Comparison of ENCODE assay signal across 23 cellular contexts in genomic region chr13:110759710-110760109, GRCh38. TPM values are rescaled to one million over a fixed set of nuclear protein-coding genes. Genes with fewer than 3 reads are reported as not detected.
DNase-seq lines count a peak whose midpoint lies in the region; ATAC-seq and TF ChIP-seq lines count a peak whose summit lies in the region.
"Had no signal": no experiment of that assay in that cellular context is flagged by ENCODE, and none has a peak within 500 bp of the region (broad histone marks: within the 10 kb centered on the region; RNA-seq: fewer than 3 reads in every experiment).

No MANE protein-coding gene starts in this region.

- no peak overlapping the region for H2AK5ac ChIP-seq in H9 (ENCODE audit: insufficient read length, low read length)

- no peak overlapping the region for H2BK12ac ChIP-seq in H9 (ENCODE audit: insufficient read length, low read depth, low read length)

- H3K9me3 ChIP-seq in AG04450 (ENCODE audit: control insufficient read depth, insufficient read depth, low read length) (peaks cover 5% of the 10 kb centered on the region; the same call in 1 of the 2 replicates), H9 (ENCODE audit: control insufficient read depth, low read depth, low read length) (no peaks in the 10 kb centered on the region)
- H3K9me3 ChIP-seq: heart left ventricle, ovary, Peyer's patch, right atrium auricular region, SK-N-SH had no signal

- no peak overlapping the region for H4K5ac ChIP-seq in H9 (ENCODE audit: insufficient read length, low read depth, low read length)

- H3K9ac ChIP-seq in H9 (ENCODE audit: extremely low read depth, insufficient read length, low read length) = no peak overlapping the region
- H3K9ac ChIP-seq: SK-N-SH had no signal

- no peak overlapping the region for H4K8ac ChIP-seq in H9 (replicated peaks; ENCODE audit: insufficient read length, low read depth, low read length)

- H3K79me1 ChIP-seq in H9 (ENCODE audit: insufficient read depth, low read depth, low read length, poor library complexity, severe bottlenecking) = no peaks in the 10 kb centered on the region

- H3K27me3 ChIP-seq in AG04450 (ENCODE audit: control insufficient read depth, insufficient read depth, low read length) (no peaks in the 10 kb centered on the region), H9 (ENCODE audit: insufficient read depth, low read length) (no peaks in the 10 kb centered on the region)
- H3K27me3 ChIP-seq: heart left ventricle, ovary, Peyer's patch, right atrium auricular region had no signal

- H3K56ac ChIP-seq in H9 (ENCODE audit: insufficient read length, low read depth, low read length) = no peak overlapping the region

- POLR2A ChIA-PET in AG04450 (lab: Yijun Ruan, JAX) = no interaction called here

- H3K4me3 ChIP-seq in AG04450 (ENCODE audit: low read depth, low read length) (no peak overlapping the region), astrocyte of the spinal cord (ENCODE audit: low read depth, low read length) (no peak overlapping the region)
- H3K4me3 ChIP-seq: heart left ventricle, lung, ovary, Peyer's patch, right atrium auricular region had no signal

- no CpG with 5 or more reads among the region's 4 CpGs for WGBS in H9 (ENCODE audit: extremely low coverage, insufficient read length, low lambda C conversion rate)

- H4K20me1 ChIP-seq in H9 (ENCODE audit: control insufficient read depth, insufficient read depth, insufficient read length) = no peaks in the 10 kb centered on the region

- H2BK15ac ChIP-seq in H9 (ENCODE audit: low read depth, low read length) = no peak overlapping the region

- no peak overlapping the region for H3K14ac ChIP-seq in H9 (ENCODE audit: insufficient read depth, low read length)

- no peak overlapping the region for H2BK20ac ChIP-seq in H9 (ENCODE audit: low read depth, low read length, poor library complexity, severe bottlenecking)

- in situ Hi-C loops in astrocyte of the spinal cord (cut with HindIII; ENCODE audit: low sequenced_read_pairs) = no loop called here

- H3K27ac ChIP-seq in AG04450 (ENCODE audit: low read depth, low read length) (peak overlapping the region; percentile 31), H9 (ENCODE audit: insufficient read length, low read depth, low read length) (no peak overlapping the region), substantia nigra (ENCODE audit: low read depth, low read length, poor library complexity, severe bottlenecking) (no peak overlapping the region)
- H3K27ac ChIP-seq: C4-2B, heart left ventricle, ovary, Peyer's patch, right atrium auricular region had no signal

- H3T11ph ChIP-seq in H9 (ENCODE audit: low read length) = no peak overlapping the region

- H4K91ac ChIP-seq in H9 (ENCODE audit: insufficient read length, low read depth, low read length) = no peak overlapping the region

- H3K27ac Mint-ChIP-seq in H9 = 0 out of 7 replicates have a peak overlapping the region, but pooled peaks of 1 of the 3 experiments have one; percentile 61
- H3K27ac Mint-ChIP-seq: activated CD4-positive, alpha-beta memory T cell treated with anti-CD3 and anti-CD28 coated beads for 36 hours; WTC11 had no signal

- H3K18ac ChIP-seq in H9 (ENCODE audit: insufficient read length, low read depth, low read length) = no peak overlapping the region

- H2BK5ac ChIP-seq in H9 (ENCODE audit: insufficient read length, low read length) = no peak overlapping the region

- no peak for ATAC-seq in GM18858 (IDR thresholded peaks at IDR 0.05; ENCODE audit: unreplicated experiment)
- ATAC-seq in GM19351 (IDR thresholded peaks at IDR 0.05; ENCODE audit: unreplicated experiment) = no peak
- ATAC-seq: esophagus mucosa, heart left ventricle, WTC11 had no signal

- no peaks in the 10 kb centered on the region; the same call in none of the 2 replicates for H3K27me3 Mint-ChIP-seq in H9 (ENCODE audit: low read depth)

- peaks cover 5% of the 10 kb centered on the region for H3K23me2 ChIP-seq in H9 (ENCODE audit: insufficient read length, low read depth, low read length, poor library complexity, severe bottlenecking)

- no peaks in the 10 kb centered on the region; a peak in 1 of 7 replicates for H3K36me3 Mint-ChIP-seq in H9 (ENCODE audit: insufficient read depth in 1 of 3, low read depth in 3 of 3)
- H3K36me3 Mint-ChIP-seq: activated CD4-positive, alpha-beta memory T cell treated with anti-CD3 and anti-CD28 coated beads for 36 hours had no signal

- H3K4me3 Mint-ChIP-seq in H9 = no peak overlapping the region
- H3K4me3 Mint-ChIP-seq: activated CD4-positive, alpha-beta memory T cell treated with anti-CD3 and anti-CD28 coated beads for 36 hours; WTC11 had no signal

- no peaks in the 10 kb centered on the region; a peak in 3 of 5 replicates for H3K9me3 Mint-ChIP-seq in H9
- H3K9me3 Mint-ChIP-seq: activated CD4-positive, alpha-beta memory T cell treated with anti-CD3 and anti-CD28 coated beads for 36 hours had no signal

- no peak overlapping the region for H3K4me2 ChIP-seq in H9 (ENCODE audit: insufficient read depth, insufficient read length, low read length)
- H3K4me2 ChIP-seq: SK-N-SH had no signal

- no peak overlapping the region for H3K4ac ChIP-seq in H9 (ENCODE audit: low read depth, low read length)

- TF ChIP-seq CTCF in AG04450 (IDR thresholded peaks at IDR 0.05; ENCODE audit: low read depth, low read length) = no peak
- no peak for TF ChIP-seq CTCF in astrocyte of the spinal cord (IDR thresholded peaks at IDR 0.05; ENCODE audit: low read depth, low read length)
- no peak for TF ChIP-seq CTCF in H9 (conservative IDR thresholded peaks at IDR 0.05)

- no peak overlapping the region for H2BK120ac ChIP-seq in H9 (ENCODE audit: low read depth, low read length, poor library complexity, severe bottlenecking)

- H3K4me1 Mint-ChIP-seq in H9 = peaks cover 22 to 23% of the 10 kb centered on the region in 2 experiments

- no peak overlapping the region for H3K23ac ChIP-seq in H9 (ENCODE audit: insufficient read length, low read depth, low read length)

- DNase-seq in AG04450 (ENCODE audit: low read depth, low spot score) (no peak), HT1080 (ENCODE audit: low read depth) (peak; percentile 35), astrocyte of the spinal cord (ENCODE audit: low read depth, low spot score) (peak; percentile 32), fibroblast of the conjunctiva (ENCODE audit: low read depth) (peak; percentile 17), H9 (no peak), substantia nigra (lab: John Stamatoyannopoulos, UW) (no peak)
- DNase-seq: activated CD4-positive, alpha-beta memory T cell treated with anti-CD3 and anti-CD28 coated beads for 36 hours; activated T-cell treated with anti-CD3 and anti-CD28 coated beads for 4 hours; amygdala; cerebellar nuclear complex; heart left ventricle; NCI-H1048; NCI-H2081; ovary; Peyer's patch; SK-N-SH had no signal

- H3K79me2 ChIP-seq in H9 (ENCODE audit: insufficient read depth, low read length) = no peaks in the 10 kb centered on the region

- CTCF ChIA-PET in AG04450 (lab: Charles Lee) = no interaction called here

- peaks cover 3% of the 10 kb centered on the region; the same call in 1 of the 2 replicates for H3K4me1 ChIP-seq in H9 (ENCODE audit: insufficient read depth, low read length)
- H3K4me1 ChIP-seq: heart left ventricle, Peyer's patch, right atrium auricular region had no signal

- H2AFZ ChIP-seq in H9 (ENCODE audit: low read length) = no peak overlapping the region

RNA-seq across cellular contexts. Expression of gene ING1, which starts 46.2 kb away (rescaled TPM):
- 8.7 TPM in 2 replicates for polyA plus RNA-seq in AG04450 (2011; rRNA removed)
- 7.9 and 8.0 TPM in 2 replicates for polyA minus RNA-seq in AG04450 (2011; rRNA and poly(A)+ RNA removed)
- 10.6 and 19.2 TPM in 2 replicates for total RNA-seq in HT1080 (2014; rRNA removed; shearing (Covaris generic))
- polyA plus RNA-seq in HT1080 (2015; cell fraction: cytosol; rRNA removed) = 12.0 and 14.2 TPM in 2 replicates
- polyA plus RNA-seq in HT1080 (2015; cell fraction: nucleus; rRNA removed) = 4.6 and 8.1 TPM in 2 replicates
- total RNA-seq in H9 (2021) = 17.3 and 18.7 TPM in 2 replicates

RNA-seq across cellular contexts. Expression of gene CARS2, which starts 53.8 kb away (rescaled TPM):
- polyA plus RNA-seq in AG04450 (2011; rRNA removed) = 49.7 and 51.5 TPM in 2 replicates
- 34.9 and 36.5 TPM in 2 replicates for polyA minus RNA-seq in AG04450 (2011; rRNA and poly(A)+ RNA removed)
- 79.3 and 88.4 TPM in 2 replicates for total RNA-seq in HT1080 (2014; rRNA removed; shearing (Covaris generic))
- polyA plus RNA-seq in HT1080 (2015; cell fraction: cytosol; rRNA removed) = 35.5 and 40.2 TPM in 2 replicates
- polyA plus RNA-seq in HT1080 (2015; cell fraction: nucleus; rRNA removed) = 148 and 151 TPM in 2 replicates
- total RNA-seq in H9 (2021) = 41.9 and 46.3 TPM in 2 replicates

Comparison
In these comparisons a context has a peak if more than half of its experiments do, and no peak if none do; other contexts are left out.
1. DNase-seq: peak in HT1080 (single experiment), astrocyte of the spinal cord (single experiment) and fibroblast of the conjunctiva (single experiment); none in AG04450 (single experiment), H9 (single experiment) and substantia nigra (0 of 49).